7 cellular contexts compared by ENCODE assay signal in the genomic region with DNA sequence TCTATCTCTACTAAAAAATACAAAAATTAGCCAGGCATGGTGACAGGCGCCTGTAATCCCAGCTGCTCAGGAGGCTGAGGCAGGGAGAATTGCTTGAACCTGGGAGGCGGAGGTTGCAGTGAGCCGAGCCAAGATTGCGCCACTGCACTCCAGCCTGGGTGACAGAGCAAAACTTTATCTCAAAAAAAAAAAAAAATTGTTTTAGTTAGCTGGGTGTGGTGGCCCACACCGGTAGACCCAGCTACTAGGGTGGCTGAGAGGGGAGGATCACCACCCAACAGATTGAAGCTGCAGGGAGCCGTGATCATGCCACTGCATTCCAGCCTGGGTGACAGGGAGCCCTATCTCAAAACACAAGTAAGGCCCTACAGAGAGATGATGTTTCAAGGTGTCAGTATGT. TPM values are rescaled to one million over a fixed set of nuclear protein-coding genes. Genes with fewer than 3 reads are reported as not detected.
DNase-seq lines count a peak whose midpoint lies in the region; ATAC-seq, FAIRE-seq and TF ChIP-seq lines count a peak whose summit lies in the region.
"Not testable (repeated sequence)": the region's sequence is repeated elsewhere in the genome, so short reads cannot be mapped to it uniquely, and the experiment has no call there.

No MANE protein-coding gene starts in this region.

- H2AFZ ChIP-seq in GM23338; OCI-LY7 (ENCODE audit: low read length); K562 (ENCODE audit: low read depth, low read length); mesenchymal stem cell (ENCODE audit: low read depth, low read length): not testable (repeated sequence)

- not testable (repeated sequence) for H3K79me1 ChIP-seq in mesenchymal stem cell (replicated peaks; ENCODE audit: low read length, poor library complexity, severe bottlenecking)

- peaks cover 32% of the 10 kb centered on the region for H4K20me1 ChIP-seq in GM23338 (replicated peaks; ENCODE audit: insufficient read depth)
- peaks cover 25% of the 10 kb centered on the region for H4K20me1 ChIP-seq in OCI-LY7 (ENCODE audit: insufficient read depth, low read length)
- peaks cover 17% of the 10 kb centered on the region; the same call in 1 of the 2 replicates for H4K20me1 ChIP-seq in K562 (replicated peaks; ENCODE audit: control insufficient read depth, insufficient read depth, low read length)

- TF ChIP-seq EP300 in K562 (IDR thresholded peaks at IDR 0.05; ENCODE audit: low read length) = not testable (repeated sequence)

- H3K9me3 Mint-ChIP-seq in GM23338; activated CD8-positive, alpha-beta T cell treated with anti-CD3 and anti-CD28 coated beads, Interleukin-2, amount 10 ng/mL, durations not matched to agents 7 days and 5 days (ENCODE audit: insufficient read depth): not testable (repeated sequence)

- H3K4me3 Mint-ChIP-seq in GM23338 = peak overlapping the region; percentile 99; the same call in 1 of the 3 replicates
- H3K4me3 Mint-ChIP-seq in activated CD8-positive, alpha-beta T cell treated with anti-CD3 and anti-CD28 coated beads, Interleukin-2, amount 10 ng/mL, durations not matched to agents 7 days and 5 days = peak overlapping the region; percentile 100

- H2BK12ac ChIP-seq in mesenchymal stem cell (ENCODE audit: low read length in 2 of 2) = not testable (repeated sequence)

- peaks cover 44% of the 10 kb centered on the region for H3K4me1 Mint-ChIP-seq in GM23338
- H3K4me1 Mint-ChIP-seq in activated CD8-positive, alpha-beta T cell treated with anti-CD3 and anti-CD28 coated beads, Interleukin-2, amount 10 ng/mL, durations not matched to agents 7 days and 5 days (ENCODE audit: low read depth) = peaks cover 64% of the 10 kb centered on the region

- H3K9ac ChIP-seq in K562 (ENCODE audit: insufficient read depth in 1 of 2, low read depth in 2 of 2, low read length in 2 of 2) = 0 out of 4 replicates have a peak overlapping the region, but pooled peaks of 1 of the 2 experiments have one; percentile 25
- H3K9ac ChIP-seq in mesenchymal stem cell (ENCODE audit: low read length) = peak overlapping the region; percentile 60

- TF ChIP-seq RAD21 in K562 (CRISPR knock-in tag; conservative IDR thresholded peaks at IDR 0.05 in 1 of 2, IDR thresholded peaks at IDR 0.05 in 1 of 2) = not testable (repeated sequence)

- peaks cover 46% of the 10 kb centered on the region for H3F3A ChIP-seq in GM23338 (replicated peaks; ENCODE audit: low read depth)

- in situ Hi-C loops in K562 (cut with MboI) = not testable (repeated sequence)

- not testable (repeated sequence) for H3K9me2 ChIP-seq in GM23338 (ENCODE audit: insufficient read depth); OCI-LY7 (ENCODE audit: insufficient read depth, low read length)

- not testable (repeated sequence) for H2AK5ac ChIP-seq in mesenchymal stem cell (ENCODE audit: low read length, severe bottlenecking)

- H3K4me3 ChIP-seq in GM23338 = peak overlapping the region; percentile 100
- H3K4me3 ChIP-seq in OCI-LY7 (ENCODE audit: low read depth, low read length, poor library complexity, severe bottlenecking) = peak overlapping the region; percentile 90
- H3K4me3 ChIP-seq in K562; mesenchymal stem cell (ENCODE audit: insufficient read depth in 1 of 2, low read depth in 1 of 2, low read length in 2 of 2): not testable (repeated sequence)
- H3K4me3 ChIP-seq in fibroblast of mammary gland (ENCODE audit: control insufficient read depth, low read depth, low read length) = peak overlapping the region; percentile 12
- peak overlapping the region; percentile 22 for H3K4me3 ChIP-seq in skeletal muscle cell (ENCODE audit: low read depth, low read length)

- not testable (repeated sequence) for BruUV-seq in OCI-LY7 (replicated peaks; lab: Mats Ljungman, UMichigan); K562 (replicated peaks; lab: Mats Ljungman, UMichigan)

- not testable (repeated sequence) for H2BK120ac ChIP-seq in mesenchymal stem cell (ENCODE audit: low read depth, low read length)

- TF ChIP-seq CTCF in GM23338 (conservative IDR thresholded peaks at IDR 0.05; ENCODE audit: low read depth in 2 of 2); OCI-LY7 (conservative IDR thresholded peaks at IDR 0.05; ENCODE audit: low read length); K562 (IDR thresholded peaks at IDR 0.05 in 2 of 3, conservative IDR thresholded peaks at IDR 0.05 in 1 of 3; ENCODE audit: insufficient read depth in 2 of 3, low read depth in 1 of 3, low read length in 3 of 3); fibroblast of mammary gland (conservative IDR thresholded peaks at IDR 0.05; ENCODE audit: control insufficient read depth, insufficient read depth, low read depth, low read length): not testable (repeated sequence)

- H3K27ac ChIP-seq in GM23338 (ENCODE audit: low read depth); K562 (ENCODE audit: extremely low read depth, low read depth, low read length); mesenchymal stem cell (ENCODE audit: low read length, poor library complexity, severe bottlenecking): not testable (repeated sequence)
- peak overlapping the region; percentile 7 for H3K27ac ChIP-seq in OCI-LY7 (ENCODE audit: low read depth, low read length, poor library complexity, severe bottlenecking)

- H3K79me2 ChIP-seq in GM23338 (replicated peaks; ENCODE audit: insufficient read depth) (peaks cover 46% of the 10 kb centered on the region), OCI-LY7 (ENCODE audit: insufficient read depth, low read depth, low read length) (peaks cover 49% of the 10 kb centered on the region), K562 (ENCODE audit: control insufficient read depth, insufficient read depth, low read length) (peaks cover 48% of the 10 kb centered on the region)

- H3K27me3 ChIP-seq in GM23338 (ENCODE audit: insufficient read depth); K562 (ENCODE audit: control insufficient read depth in 2 of 2, insufficient read depth in 2 of 2, low read length in 2 of 2); mesenchymal stem cell (ENCODE audit: control insufficient read depth in 1 of 2, insufficient read depth in 1 of 2, low read length in 2 of 2): not testable (repeated sequence)

- not testable (repeated sequence) for H3K27me3 Mint-ChIP-seq in GM23338 (ENCODE audit: insufficient read depth, low read depth, poor library complexity); activated CD8-positive, alpha-beta T cell treated with anti-CD3 and anti-CD28 coated beads, Interleukin-2, amount 10 ng/mL, durations not matched to agents 7 days and 5 days (ENCODE audit: low read depth)

- H4K91ac ChIP-seq in mesenchymal stem cell (ENCODE audit: low read length) = not testable (repeated sequence)

- peaks cover 14% of the 10 kb centered on the region for H3K9me1 ChIP-seq in K562 (ENCODE audit: control insufficient read depth, insufficient read depth, low read length)

- not testable (repeated sequence) for DNase-seq in GM23338 (ENCODE audit: low spot score); OCI-LY7 (ENCODE audit: low spot score); activated CD8-positive, alpha-beta T cell treated with anti-CD3 and anti-CD28 coated beads, Interleukin-2, amount 10 ng/mL, durations not matched to agents 7 days and 5 days; fibroblast of mammary gland (ENCODE audit: low read depth); mesenchymal stem cell; skeletal muscle cell (ENCODE audit: low read depth)
- DNase-seq in K562 (ENCODE audit: extremely low read depth in 1 of 4, low spot score in 3 of 4) = peak in 2 of 4 experiments; percentile 15 to 34

- ATAC-seq in GM23338; activated CD8-positive, alpha-beta T cell treated with anti-CD3 and anti-CD28 coated beads, Interleukin-2, amount 10 ng/mL, durations not matched to agents 7 days and 5 days; K562: not testable (repeated sequence)

- H3K36me3 ChIP-seq in GM23338 (ENCODE audit: insufficient read depth) = peaks cover 23% of the 10 kb centered on the region
- peaks cover 52% of the 10 kb centered on the region for H3K36me3 ChIP-seq in OCI-LY7 (ENCODE audit: insufficient read depth, low read length)
- peaks cover 39% of the 10 kb centered on the region for H3K36me3 ChIP-seq in K562 (ENCODE audit: control insufficient read depth, insufficient read depth, low read length)
- H3K36me3 ChIP-seq in mesenchymal stem cell (ENCODE audit: control insufficient read depth in 1 of 2, insufficient read depth in 2 of 2, low read depth in 1 of 2, low read length in 2 of 2) = peaks cover 31 to 36% of the 10 kb centered on the region in 2 experiments

- H3K23ac ChIP-seq in mesenchymal stem cell (ENCODE audit: low read length in 2 of 2) = not testable (repeated sequence)

- H3K18ac ChIP-seq in mesenchymal stem cell (ENCODE audit: low read depth in 1 of 2, low read length in 2 of 2) = not testable (repeated sequence)

- not testable (repeated sequence) for H3K27ac Mint-ChIP-seq in GM23338
- H3K27ac Mint-ChIP-seq in activated CD8-positive, alpha-beta T cell treated with anti-CD3 and anti-CD28 coated beads, Interleukin-2, amount 10 ng/mL, durations not matched to agents 7 days and 5 days = peak overlapping the region; percentile 99

- intact Hi-C loops in OCI-LY7 (cut with micrococcal nuclease; ENCODE audit: unreplicated experiment) = not testable (repeated sequence)
- intact Hi-C loops in K562 (cut with micrococcal nuclease) = loop anchor here (5.0 to 10.0 kb wide), 2 partner anchors 295 to 772 kb away; a partner anchor contains a TSS

- not testable (repeated sequence) for FAIRE-seq in K562 (lab: Jason Lieb, UNC)

- not testable (repeated sequence) for H3K4ac ChIP-seq in mesenchymal stem cell (ENCODE audit: low read depth in 1 of 2, low read length in 2 of 2)

- H4K8ac ChIP-seq in mesenchymal stem cell (ENCODE audit: low read length) = not testable (repeated sequence)

- POLR2A ChIA-PET in OCI-LY7 (lab: Charles Lee) = interaction anchor here (0.9 kb wide), 1 partner anchor 10 kb away, joined by 3 read pairs; no protein-coding TSS in a partner anchor
- POLR2A ChIA-PET in activated CD8-positive, alpha-beta T cell treated with anti-CD3 and anti-CD28 coated beads, Interleukin-2, amount 10 ng/mL, durations not matched to agents 7 days and 5 days (lab: Charles Lee) = interaction anchor here (4.0 kb wide), 1 partner anchor 113 kb away, joined by 18 read pairs; a partner anchor contains a TSS
- POLR2A ChIA-PET in K562 (lab: Yijun Ruan, JAX) = interaction anchor here (0.6 to 1.6 kb wide), 3 partner anchors 9 to 332 kb away, joined by 3 to 4 read pairs (median 3); no protein-coding TSS in a partner anchor

- H3K9me3 ChIP-seq in OCI-LY7 (ENCODE audit: low read length); K562 (replicated peaks; ENCODE audit: control insufficient read depth, insufficient read depth, low read depth, low read length); mesenchymal stem cell (ENCODE audit: control insufficient read depth, low read length): not testable (repeated sequence)

- 3% methylated on average over 4 of the region's 6 CpGs for WGBS in K562 (ENCODE audit: insufficient coverage, low coverage, missing lambda C conversion rate)
- WGBS in mesenchymal stem cell = 83% methylated on average over 6 of the region's 6 CpGs

- H3K14ac ChIP-seq in mesenchymal stem cell (ENCODE audit: low read length in 2 of 2) = not testable (repeated sequence)

- H3K4me2 ChIP-seq in GM23338 = peak overlapping the region; percentile 99
- peak overlapping the region; percentile 92 for H3K4me2 ChIP-seq in OCI-LY7 (ENCODE audit: low read length)
- peak overlapping the region; percentile 83 for H3K4me2 ChIP-seq in K562 (ENCODE audit: insufficient read depth, low read length)
- H3K4me2 ChIP-seq in mesenchymal stem cell (ENCODE audit: low read length, poor library complexity, severe bottlenecking) = not testable (repeated sequence)

- H2BK15ac ChIP-seq in mesenchymal stem cell (ENCODE audit: low read depth, poor library complexity, severe bottlenecking) = not testable (repeated sequence)

- peaks cover 36% of the 10 kb centered on the region for H3K4me1 ChIP-seq in GM23338 (ENCODE audit: insufficient read depth)
- peaks cover 58% of the 10 kb centered on the region for H3K4me1 ChIP-seq in OCI-LY7 (ENCODE audit: insufficient read depth, low read length, poor library complexity, severe bottlenecking)
- peaks cover 22 to 27% of the 10 kb centered on the region in 2 experiments for H3K4me1 ChIP-seq in K562 (replicated peaks in 1 of 2; ENCODE audit: control insufficient read depth in 2 of 2, insufficient read depth in 2 of 2, low read length in 2 of 2)
- H3K4me1 ChIP-seq in mesenchymal stem cell (ENCODE audit: control insufficient read depth, insufficient read depth, low read depth, low read length) = peaks cover 31% of the 10 kb centered on the region

- not testable (repeated sequence) for TF ChIP-seq POLR2A in K562 (conservative IDR thresholded peaks at IDR 0.05)

- not testable (repeated sequence) for H2BK5ac ChIP-seq in mesenchymal stem cell (ENCODE audit: low read depth, low read length, poor library complexity, severe bottlenecking)

- H3K36me3 Mint-ChIP-seq in GM23338 (ENCODE audit: low read depth) = peaks cover 54% of the 10 kb centered on the region
- peaks cover 51% of the 10 kb centered on the region for H3K36me3 Mint-ChIP-seq in activated CD8-positive, alpha-beta T cell treated with anti-CD3 and anti-CD28 coated beads, Interleukin-2, amount 10 ng/mL, durations not matched to agents 7 days and 5 days (ENCODE audit: low read depth)

- CTCF ChIA-PET in OCI-LY7 (lab: Charles Lee; ENCODE audit: unreplicated experiment) = not testable (repeated sequence)
- CTCF ChIA-PET in activated CD8-positive, alpha-beta T cell treated with anti-CD3 and anti-CD28 coated beads, Interleukin-2, amount 10 ng/mL, durations not matched to agents 7 days and 5 days (lab: Charles Lee) = interaction anchor here (0.6 to 8.4 kb wide), 6 partner anchors 47 to 777 kb away, joined by 3 to 106 read pairs (median 6); a partner anchor contains a TSS
- CTCF ChIA-PET in K562 (lab: Yijun Ruan, JAX; ENCODE audit: low intra/inter-chr PET ratio) = interaction anchor here (0.7 kb wide), 1 partner anchor 382 kb away, joined by 4 read pairs; no protein-coding TSS in a partner anchor

RNA-seq across cellular contexts. Expression of a gene that starts 2.2 kb away (rescaled TPM):
- total RNA-seq in GM23338 (2014; rRNA removed; shearing (Covaris generic)) = 70.4 and 92.7 TPM in 2 replicates
- 41.7 and 48.7 TPM in 2 replicates for polyA plus RNA-seq in GM23338 (2016; fragmentation: Nextera tagmentation; extraction: Ambion mirVana)
- total RNA-seq in OCI-LY7 (2014; rRNA removed; shearing (Covaris generic)) = 104 and 122 TPM in 2 replicates
- 98.6 and 117 TPM in 2 replicates for total RNA-seq in OCI-LY7 (2022)
- 100 to 1,000 TPM; 136 to 140 TPM for total RNA-seq in activated CD8-positive, alpha-beta T cell treated with anti-CD3 and anti-CD28 coated beads, Interleukin-2, amount 10 ng/mL, durations not matched to agents 7 days and 5 days
- total RNA-seq in K562 (2011; cell fraction: chromatin; rRNA removed; ENCODE audit: low replicate concordance) = 46.5 and 57.2 TPM in 2 replicates
- 51.5 and 54.2 TPM in 2 replicates for total RNA-seq in K562 (2011; cell fraction: nucleolus; rRNA removed)
- total RNA-seq in K562 (2011; cell fraction: nucleoplasm; rRNA removed) = 62.5 and 67.3 TPM in 2 replicates
- 41.7 and 58.5 TPM in 2 replicates for total RNA-seq in K562 (2014; rRNA removed)
- total RNA-seq in K562 (2014; rRNA removed; fragmentation: Illumina TruSeq; extraction: Trizol) = 44.9 and 50.8 TPM in 2 replicates
- total RNA-seq in K562 (2015; rRNA removed; fragmentation: Illumina TruSeq; extraction: Trizol) = 41.1 and 42.3 TPM in 2 replicates
- 39.3 and 49.9 TPM in 2 replicates for total RNA-seq in K562 (2021)
- polyA plus RNA-seq in K562 (2011; rRNA removed) = 44.2 and 47.7 TPM in 2 replicates
- 14.5 and 32.1 TPM in 2 replicates for polyA plus RNA-seq in K562 (2011; cell fraction: cytosol; rRNA removed)
- 8.8 and 18.7 TPM in 2 replicates for polyA plus RNA-seq in K562 (2011; cell fraction: nucleus; rRNA removed)
- polyA plus RNA-seq in K562 (2012) = 48.2 and 67.8 TPM in 2 replicates
- 51.3 and 52.7 TPM in 2 replicates for polyA plus RNA-seq in K562 (2014; fragmentation: Illumina TruSeq; extraction: Trizol)
- polyA plus RNA-seq in K562 (2014; fragmentation: Nextera tagmentation; extraction: Ambion mirVana) = 1 to 10 TPM; 6.5 to 7.1 TPM
- polyA plus RNA-seq in K562 (2014; rRNA removed) = 46.7 and 53.5 TPM in 2 replicates
- 24.2 and 33.3 TPM in 2 replicates for polyA minus RNA-seq in K562 (2011; rRNA and poly(A)+ RNA removed)
- 9.8 and 17.6 TPM in 2 replicates for polyA minus RNA-seq in K562 (2011; cell fraction: cytosol; rRNA and poly(A)+ RNA removed)
- 4.2 and 10.3 TPM in 2 replicates for polyA minus RNA-seq in K562 (2011; cell fraction: nucleus; rRNA and poly(A)+ RNA removed)
- polyA plus RNA-seq in mesenchymal stem cell (2013, experiment 1 of 2) = 220 TPM
- polyA plus RNA-seq in mesenchymal stem cell (2013, experiment 2 of 2) = 221 TPM

RNA-seq across cellular contexts. Expression of a gene that starts 3.8 kb away (rescaled TPM):
- total RNA-seq in GM23338 (2014; rRNA removed; shearing (Covaris generic)) = 51.7 and 57.9 TPM in 2 replicates
- polyA plus RNA-seq in GM23338 (2016; fragmentation: Nextera tagmentation; extraction: Ambion mirVana) (15.9 and 16.3 TPM in 2 replicates), K562 (2011; rRNA removed) (4.7 and 6.8 TPM in 2 replicates), K562 (2014; fragmentation: Illumina TruSeq; extraction: Trizol) (13.6 and 13.7 TPM in 2 replicates), K562 (2014; fragmentation: Nextera tagmentation; extraction: Ambion mirVana) (1 to 10 TPM; 1.8 to 1.9 TPM), K562 (2014; rRNA removed) (10.5 and 12.2 TPM in 2 replicates)
- 30.5 and 34.2 TPM in 2 replicates for total RNA-seq in OCI-LY7 (2014; rRNA removed; shearing (Covaris generic))
- total RNA-seq in OCI-LY7 (2022) (37.4 and 37.6 TPM in 2 replicates), K562 (2014; rRNA removed) (14.6 and 19.4 TPM in 2 replicates), K562 (2014; rRNA removed; fragmentation: Illumina TruSeq; extraction: Trizol) (8.1 and 8.8 TPM in 2 replicates), K562 (2015; rRNA removed; fragmentation: Illumina TruSeq; extraction: Trizol) (13.4 and 13.9 TPM in 2 replicates), K562 (2021) (20.7 and 21.0 TPM in 2 replicates)
- total RNA-seq in activated CD8-positive, alpha-beta T cell treated with anti-CD3 and anti-CD28 coated beads, Interleukin-2, amount 10 ng/mL, durations not matched to agents 7 days and 5 days = 10 to 100 TPM; 30.7 to 30.8 TPM
- total RNA-seq in K562 (2011; cell fraction: chromatin; rRNA removed; ENCODE audit: low replicate concordance) = 7.2 and 16.3 TPM in 2 replicates
- 13.6 and 16.7 TPM in 2 replicates for total RNA-seq in K562 (2011; cell fraction: nucleolus; rRNA removed)
- total RNA-seq in K562 (2011; cell fraction: nucleoplasm; rRNA removed) = 11.9 and 13.1 TPM in 2 replicates
- polyA plus RNA-seq in K562 (2011; cell fraction: cytosol; rRNA removed) = 6.4 and 10.4 TPM in 2 replicates
- polyA plus RNA-seq in K562 (2011; cell fraction: nucleus; rRNA removed) = 4.3 and 6.1 TPM in 2 replicates
- 10.9 and 12.3 TPM in 2 replicates for polyA plus RNA-seq in K562 (2012)
- polyA minus RNA-seq in K562 (2011; rRNA and poly(A)+ RNA removed) = 7.6 and 11.9 TPM in 2 replicates
- 8.6 and 9.6 TPM in 2 replicates for polyA minus RNA-seq in K562 (2011; cell fraction: cytosol; rRNA and poly(A)+ RNA removed)
- 10.5 and 13.3 TPM in 2 replicates for polyA minus RNA-seq in K562 (2011; cell fraction: nucleus; rRNA and poly(A)+ RNA removed)
- polyA plus RNA-seq in mesenchymal stem cell (2013, experiment 1 of 2) = 26.0 TPM
- 25.4 TPM for polyA plus RNA-seq in mesenchymal stem cell (2013, experiment 2 of 2)
